ENCODE assay signal across 34 cellular contexts in the genomic region with DNA sequence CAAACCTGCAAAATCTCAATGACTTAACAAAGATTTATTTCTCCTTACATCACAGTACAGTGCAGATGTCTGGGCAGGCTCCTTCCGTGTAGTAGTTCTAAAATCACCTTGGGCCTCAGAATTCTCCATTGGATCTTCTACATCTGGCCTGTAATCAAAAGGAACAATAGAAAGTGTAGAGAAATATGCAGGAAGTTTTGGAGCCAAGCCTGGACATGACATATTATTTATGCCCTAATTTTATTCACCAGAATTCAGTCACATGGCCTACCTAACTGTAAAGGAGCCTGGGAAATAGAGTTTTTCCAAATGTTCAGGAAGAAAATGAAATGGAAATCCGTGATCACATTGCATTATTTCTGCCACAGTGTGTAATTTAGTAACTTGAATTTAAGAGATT. TPM values are rescaled to one million over a fixed set of nuclear protein-coding genes. Genes with fewer than 3 reads are reported as not detected.
"Had no signal": no experiment of that assay in that cellular context is flagged by ENCODE, and none has a peak within 500 bp of the region (broad histone marks: within the 10 kb centered on the region; RNA-seq: fewer than 3 reads in every experiment).

No MANE protein-coding gene starts in this region.

- H3K4me1 ChIP-seq: adrenal gland had no signal

- H3K4me2 ChIP-seq: KMS-11, PC-9 had no signal

- H3K27ac ChIP-seq: adrenal gland, brain microvascular endothelial cell, KMS-11, PC-9, RWPE1, VCaP had no signal

- DNase-seq: activated B cell treated with CpG ODN at 0.5 μM for 24 hours; activated CD4-positive, alpha-beta memory T cell treated with anti-CD3 and anti-CD28 coated beads for 36 hours; activated CD4-positive, alpha-beta T cell treated with anti-CD3 and anti-CD28 coated beads for 4 hours; activated CD4-positive, alpha-beta T cell treated with anti-CD3 and anti-CD28 coated beads, Interleukin-2, amount 50 U/mL, for 1 hour; activated CD4-positive, CD25-positive, alpha-beta regulatory T cell treated with anti-CD3 and anti-CD28 coated beads, Interleukin-2, amount 50 U/mL, for 72 hours; activated CD8-positive, alpha-beta memory T cell treated with anti-CD3 and anti-CD28 coated beads, Interleukin-2, amount 50 U/mL, for 4 hours; activated gamma-delta T cell treated with Interleukin-2 at 50 U/mL for 16 hours; activated naive CD4-positive, alpha-beta T cell treated with anti-CD3 and anti-CD28 coated beads for 36 hours; activated T-cell treated with anti-CD3 and anti-CD28 coated beads for 4 hours; activated T-cell treated with anti-CD3 and anti-CD28 coated beads, Interleukin-2, amount 50 U/mL, for 4 hours; adrenal gland; anterior cingulate cortex; brain microvascular endothelial cell; MM.1S; MV-4-11; NCI-H1092; NCI-H1436 treated with DMSO at 0.1 percent for 48 hours; NCI-H187; NCI-H2029 treated with DMSO at 0.1 percent for 48 hours; NCI-H2107; NCI-H2171; NCI-H510A; NCI-H526; NCI-H748 treated with DMSO at 0.1 percent for 48 hours; PC-9; SIG-M5; T-cell; T-helper 17 cell had no signal

- H3K4me3 ChIP-seq: adrenal gland, PC-9 had no signal

- H2AFZ ChIP-seq: PC-9 had no signal

- ATAC-seq: activated naive CD4-positive, alpha-beta T cell treated with anti-CD3 and anti-CD28 coated beads, Interleukin-2, amount 50 U/mL, for 72 hours; activated T-cell treated with anti-CD3 and anti-CD28 coated beads, Interleukin-2, amount 50 U/mL, for 4 hours; Right ventricle myocardium inferior; T-cell; T-helper 17 cell had no signal

- H3K27me3 ChIP-seq: adrenal gland, brain microvascular endothelial cell had no signal

- H3K9ac ChIP-seq: KMS-11 had no signal

- H3K36me3 ChIP-seq: brain microvascular endothelial cell had no signal

- H3K9me3 ChIP-seq: adrenal gland had no signal

RNA-seq across cellular contexts. Expression of a gene that starts 58.2 kb away (rescaled TPM):
- total RNA-seq: OCI-LY7 had no signal
